Comparison of ENCODE assay signal across 8 cellular contexts in genomic region chr2:61469424-61470121, GRCh38. TPM values are rescaled to one million over a fixed set of nuclear protein-coding genes. Genes with fewer than 3 reads are reported as not detected.
DNase-seq lines count a peak whose midpoint lies in the region; ATAC-seq and TF ChIP-seq lines count a peak whose summit lies in the region.

No MANE protein-coding gene starts in this region.

- no peaks in the 10 kb centered on the region for H3K36me3 ChIP-seq in iPS DF 6.9 (ENCODE audit: control insufficient read depth, insufficient read depth, low read length)

- H3K27ac Mint-ChIP-seq in activated naive CD4-positive, alpha-beta T cell treated with anti-CD3 and anti-CD28 coated beads, Interleukin-2, amount 10 ng/mL, durations not matched to agents 7 days and 5 days = peak overlapping the region; percentile 97
- peak overlapping the region; percentile 95 for H3K27ac Mint-ChIP-seq in activated CD8-positive, alpha-beta T cell treated with anti-CD3 and anti-CD28 coated beads for 36 hours
- H3K27ac Mint-ChIP-seq in stimulated activated effector memory CD8-positive, alpha-beta T cell treated with anti-CD3 and anti-CD28 coated beads, Interleukin-12 subunit alpha, Interleukin-12 subunit beta, amount 100 ng/mL, for 72 hours = peak overlapping the region; percentile 98

- H3K36me3 Mint-ChIP-seq in activated naive CD4-positive, alpha-beta T cell treated with anti-CD3 and anti-CD28 coated beads, Interleukin-2, amount 10 ng/mL, durations not matched to agents 7 days and 5 days = peaks cover 28% of the 10 kb centered on the region
- H3K36me3 Mint-ChIP-seq in activated CD8-positive, alpha-beta T cell treated with anti-CD3 and anti-CD28 coated beads for 36 hours (ENCODE audit: low read depth) = peaks cover 23% of the 10 kb centered on the region
- peaks cover 69% of the 10 kb centered on the region for H3K36me3 Mint-ChIP-seq in stimulated activated effector memory CD8-positive, alpha-beta T cell treated with anti-CD3 and anti-CD28 coated beads, Interleukin-12 subunit alpha, Interleukin-12 subunit beta, amount 100 ng/mL, for 72 hours

- peak overlapping the region; percentile 86; the same call in 1 of the 2 replicates for H3K4me3 ChIP-seq in iPS DF 6.9 (ENCODE audit: low read length)

- ATAC-seq in activated CD8-positive, alpha-beta T cell treated with anti-CD3 and anti-CD28 coated beads for 36 hours = no peak
- no peak for ATAC-seq in stimulated activated effector memory CD8-positive, alpha-beta T cell treated with anti-CD3 and anti-CD28 coated beads, Interleukin-12 subunit alpha, Interleukin-12 subunit beta, amount 100 ng/mL, for 72 hours
- no peak for ATAC-seq in GM19452 (IDR thresholded peaks at IDR 0.05; ENCODE audit: unreplicated experiment)

- H3K27me3 ChIP-seq in iPS DF 6.9 (ENCODE audit: control insufficient read depth, insufficient read depth, low read length) = no peaks in the 10 kb centered on the region

- H3K4me1 ChIP-seq in iPS DF 6.9 (ENCODE audit: control insufficient read depth, insufficient read depth, low read length) = 0 out of 2 replicates have a peak, but pooled peaks cover 1% of the 10 kb centered on the region

- no peak for DNase-seq in activated naive CD4-positive, alpha-beta T cell treated with anti-CD3 and anti-CD28 coated beads, Interleukin-2, amount 10 ng/mL, durations not matched to agents 7 days and 5 days
- DNase-seq in activated naive CD4-positive, alpha-beta T cell treated with anti-CD3 and anti-CD28 coated beads, Interleukin-2, amount 50 U/mL, for 16 hours = no peak
- no peak for DNase-seq in activated CD8-positive, alpha-beta T cell treated with anti-CD3 and anti-CD28 coated beads for 36 hours
- no peak for DNase-seq in iPS DF 6.9 (ENCODE audit: low read depth, low spot score)
- no peak for DNase-seq in stimulated activated effector memory CD8-positive, alpha-beta T cell treated with anti-CD3 and anti-CD28 coated beads, Interleukin-12 subunit alpha, Interleukin-12 subunit beta, amount 100 ng/mL, for 72 hours (ENCODE audit: low spot score in 2 of 2)
- DNase-seq in stimulated activated naive CD4-positive, alpha-beta T cell treated with Interleukin-2 at 50 U/mL for 16 hours (lab: John Stamatoyannopoulos, UW) = no peak
- DNase-seq in activated CD4-positive, alpha-beta T cell treated with anti-CD3 and anti-CD28 coated beads for 1 hour = no peak

- no peaks in the 10 kb centered on the region for H3K9me3 Mint-ChIP-seq in activated naive CD4-positive, alpha-beta T cell treated with anti-CD3 and anti-CD28 coated beads, Interleukin-2, amount 10 ng/mL, durations not matched to agents 7 days and 5 days
- H3K9me3 Mint-ChIP-seq in activated CD8-positive, alpha-beta T cell treated with anti-CD3 and anti-CD28 coated beads for 36 hours = no peaks in the 10 kb centered on the region
- no peaks in the 10 kb centered on the region for H3K9me3 Mint-ChIP-seq in stimulated activated effector memory CD8-positive, alpha-beta T cell treated with anti-CD3 and anti-CD28 coated beads, Interleukin-12 subunit alpha, Interleukin-12 subunit beta, amount 100 ng/mL, for 72 hours

- CTCF ChIA-PET in activated naive CD4-positive, alpha-beta T cell treated with anti-CD3 and anti-CD28 coated beads, Interleukin-2, amount 10 ng/mL, durations not matched to agents 7 days and 5 days (lab: Charles Lee) = interaction anchor here (1.3 kb wide), 1 partner anchor 43 kb away, joined by 3 read pairs; no protein-coding TSS in a partner anchor
- CTCF ChIA-PET in activated CD8-positive, alpha-beta T cell treated with anti-CD3 and anti-CD28 coated beads for 36 hours (lab: Charles Lee) = interaction anchor here (0.9 to 1.3 kb wide), 3 partner anchors 9 to 43 kb away, joined by 3 to 8 read pairs (median 4); no protein-coding TSS in a partner anchor

- H3K9me3 ChIP-seq in iPS DF 6.9 (ENCODE audit: control insufficient read depth, insufficient read depth, low read length) = no peaks in the 10 kb centered on the region

- WGBS in iPS DF 6.9 (ENCODE audit: insufficient coverage, insufficient read length) = no CpG with 5 or more reads among the region's 8 CpGs

- POLR2A ChIA-PET in activated CD8-positive, alpha-beta T cell treated with anti-CD3 and anti-CD28 coated beads for 36 hours (lab: Charles Lee) = interaction anchor here (0.6 to 1.5 kb wide), 9 partner anchors 9 to 103 kb away, joined by 3 to 6 read pairs (median 3); partner anchors contain the start of gene XPO1

- no peak overlapping the region for H3K27ac ChIP-seq in iPS DF 6.9 (ENCODE audit: low read length)

- intact Hi-C loops in activated CD8-positive, alpha-beta T cell treated with anti-CD3 and anti-CD28 coated beads for 36 hours (cut with micrococcal nuclease) = loop anchor here (5.0 kb wide), 2 partner anchors 42 to 68 kb away; partner anchors contain the start of gene XPO1

- no peak for TF ChIP-seq CTCF in activated CD8-positive, alpha-beta T cell treated with anti-CD3 and anti-CD28 coated beads for 36 hours (IDR thresholded peaks at IDR 0.05)

- peaks cover 45% of the 10 kb centered on the region for H3K4me1 Mint-ChIP-seq in activated naive CD4-positive, alpha-beta T cell treated with anti-CD3 and anti-CD28 coated beads, Interleukin-2, amount 10 ng/mL, durations not matched to agents 7 days and 5 days
- H3K4me1 Mint-ChIP-seq in activated CD8-positive, alpha-beta T cell treated with anti-CD3 and anti-CD28 coated beads for 36 hours (ENCODE audit: low read depth) = peaks cover 36% of the 10 kb centered on the region
- peaks cover 14% of the 10 kb centered on the region for H3K4me1 Mint-ChIP-seq in stimulated activated effector memory CD8-positive, alpha-beta T cell treated with anti-CD3 and anti-CD28 coated beads, Interleukin-12 subunit alpha, Interleukin-12 subunit beta, amount 100 ng/mL, for 72 hours

- no peaks in the 10 kb centered on the region for H3K27me3 Mint-ChIP-seq in activated naive CD4-positive, alpha-beta T cell treated with anti-CD3 and anti-CD28 coated beads, Interleukin-2, amount 10 ng/mL, durations not matched to agents 7 days and 5 days
- no peaks in the 10 kb centered on the region for H3K27me3 Mint-ChIP-seq in activated CD8-positive, alpha-beta T cell treated with anti-CD3 and anti-CD28 coated beads for 36 hours

- H3K4me3 Mint-ChIP-seq in activated naive CD4-positive, alpha-beta T cell treated with anti-CD3 and anti-CD28 coated beads, Interleukin-2, amount 10 ng/mL, durations not matched to agents 7 days and 5 days = peak overlapping the region; percentile 93
- peak overlapping the region; percentile 89 for H3K4me3 Mint-ChIP-seq in activated CD8-positive, alpha-beta T cell treated with anti-CD3 and anti-CD28 coated beads for 36 hours
- peak overlapping the region; percentile 94 for H3K4me3 Mint-ChIP-seq in stimulated activated effector memory CD8-positive, alpha-beta T cell treated with anti-CD3 and anti-CD28 coated beads, Interleukin-12 subunit alpha, Interleukin-12 subunit beta, amount 100 ng/mL, for 72 hours

RNA-seq across cellular contexts. Expression of gene USP34, which starts 1.3 kb away (rescaled TPM):
- 10 to 100 TPM; 69.0 to 71.3 TPM for total RNA-seq in activated CD8-positive, alpha-beta T cell treated with anti-CD3 and anti-CD28 coated beads for 36 hours
